17 cellular contexts compared by ENCODE assay signal in genomic region chr10:78295242-78295641, GRCh38.
"Had no signal": no experiment of that assay in that cellular context is flagged by ENCODE, and none has a peak within 500 bp of the region (broad histone marks: within the 10 kb centered on the region; RNA-seq: fewer than 3 reads in every experiment).

No MANE protein-coding gene starts in this region.

- DNase-seq: activated CD4-positive, alpha-beta T cell treated with anti-CD3 and anti-CD28 coated beads, Interleukin-2, amount 50 U/mL, for 1 hour; activated CD4-positive, CD25-positive, alpha-beta regulatory T cell; activated naive CD4-positive, alpha-beta T cell; activated naive CD8-positive, alpha-beta T cell treated with anti-CD3 and anti-CD28 coated beads, Interleukin-2, amount 10 ng/mL, durations not matched to agents 7 days and 5 days; dermis blood vessel endothelial cell; left ventricle myocardium inferior; mesenchymal stem cell; posterior cingulate gyrus; stimulated activated CD4-positive, alpha-beta T cell treated with anti-CD3 and anti-CD28 coated beads, Interleukin-4, amount 100 ng/mL, for 24 hours; stimulated activated naive CD4-positive, alpha-beta T cell; substantia nigra had no signal

- H3K9me3 ChIP-seq: breast epithelium, right atrium auricular region, tibial nerve had no signal

- H3K36me3 ChIP-seq: breast epithelium, left ventricle myocardium inferior, right atrium auricular region, tibial nerve had no signal

- H3K4me3 ChIP-seq: breast epithelium, left ventricle myocardium inferior, right atrium auricular region, skin epidermis, tibial nerve had no signal

- H3K27me3 ChIP-seq: breast epithelium, right atrium auricular region, tibial nerve had no signal

- H3K4me3 Mint-ChIP-seq: activated naive CD8-positive, alpha-beta T cell treated with anti-CD3 and anti-CD28 coated beads, Interleukin-2, amount 10 ng/mL, durations not matched to agents 7 days and 5 days; activated T-helper 1 cell treated with anti-CD3 and anti-CD28 coated beads, Interleukin-12 subunit alpha, Interleukin-12 subunit beta, Interleukin-2, Interleukin-4 antibody, amounts not matched to agents 30 ng/mL and 10 ng/mL and 1 ng/mL, durations not matched to agents 14 hours and 24 hours and 36 hours; T-helper 2 cell treated with Interferon-gamma antibody and Interleukin-4, amounts not matched to agents 5 μg/mL and 100 μg/mL, for 36 hours had no signal

- H3K27ac Mint-ChIP-seq: activated naive CD8-positive, alpha-beta T cell treated with anti-CD3 and anti-CD28 coated beads, Interleukin-2, amount 10 ng/mL, durations not matched to agents 7 days and 5 days; activated T-helper 1 cell treated with anti-CD3 and anti-CD28 coated beads, Interleukin-12 subunit alpha, Interleukin-12 subunit beta, Interleukin-2, Interleukin-4 antibody, amounts not matched to agents 30 ng/mL and 10 ng/mL and 1 ng/mL, durations not matched to agents 14 hours and 24 hours and 36 hours; T-helper 2 cell treated with Interferon-gamma antibody and Interleukin-4, amounts not matched to agents 5 μg/mL and 100 μg/mL, for 36 hours had no signal

- H3K9me3 Mint-ChIP-seq: activated naive CD8-positive, alpha-beta T cell treated with anti-CD3 and anti-CD28 coated beads, Interleukin-2, amount 10 ng/mL, durations not matched to agents 7 days and 5 days; activated T-helper 1 cell treated with anti-CD3 and anti-CD28 coated beads, Interleukin-12 subunit alpha, Interleukin-12 subunit beta, Interleukin-2, Interleukin-4 antibody, amounts not matched to agents 30 ng/mL and 10 ng/mL and 1 ng/mL, durations not matched to agents 14 hours and 24 hours and 36 hours; T-helper 2 cell treated with Interferon-gamma antibody and Interleukin-4, amounts not matched to agents 5 μg/mL and 100 μg/mL, for 36 hours had no signal

- H3K4me1 ChIP-seq: breast epithelium, left ventricle myocardium inferior, right atrium auricular region had no signal

- H3K4me1 Mint-ChIP-seq: activated naive CD8-positive, alpha-beta T cell treated with anti-CD3 and anti-CD28 coated beads, Interleukin-2, amount 10 ng/mL, durations not matched to agents 7 days and 5 days had no signal

- H3K27ac ChIP-seq: breast epithelium, left ventricle myocardium inferior, right atrium auricular region, tibial nerve had no signal

- H3K36me3 Mint-ChIP-seq: activated naive CD8-positive, alpha-beta T cell treated with anti-CD3 and anti-CD28 coated beads, Interleukin-2, amount 10 ng/mL, durations not matched to agents 7 days and 5 days had no signal
